In the genomic region with DNA sequence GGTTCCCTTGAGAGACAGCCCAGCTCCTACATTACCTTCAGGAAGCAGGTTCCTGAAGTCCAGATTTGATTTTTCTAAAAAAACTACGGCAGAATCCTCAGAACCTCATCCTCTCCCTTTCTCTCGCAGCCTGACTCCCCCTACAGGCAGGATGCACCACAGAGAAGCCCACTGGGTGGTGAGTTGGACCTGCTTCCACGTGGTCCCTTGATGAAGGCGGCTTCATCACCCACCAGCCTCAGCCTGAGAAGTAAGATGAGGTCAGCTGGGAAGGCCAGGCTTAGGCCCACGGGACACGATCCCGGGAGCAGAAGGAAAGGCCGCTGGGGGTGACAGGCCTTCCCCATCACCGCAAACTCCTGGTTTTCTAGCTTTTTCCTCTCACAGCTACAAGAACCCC, we compare ENCODE assay signal across 11 cellular contexts.
A peak's percentile ranks its signal among the peaks of the same experiment; 100 is the strongest.
DNase-seq lines count a peak whose midpoint lies in the region; ATAC-seq and TF ChIP-seq lines count a peak whose summit lies in the region.
"Had no signal": no experiment of that assay in that cellular context is flagged by ENCODE, and none has a peak within 500 bp of the region (broad histone marks: within the 10 kb centered on the region; RNA-seq: fewer than 3 reads in every experiment).

No MANE protein-coding gene starts in this region.

- H3K27ac Mint-ChIP-seq in Caco-2 (ENCODE audit: unreplicated experiment) (no peak overlapping the region), neural progenitor cell (no peak overlapping the region)
- H3K27ac Mint-ChIP-seq: T-helper 2 cell treated with Interferon-gamma antibody and Interleukin-4, amounts not matched to agents 5 μg/mL and 100 μg/mL, for 36 hours had no signal

- no peaks in the 10 kb centered on the region for H3K27me3 Mint-ChIP-seq in Caco-2 (ENCODE audit: insufficient read depth, unreplicated experiment)
- peaks cover 2% of the 10 kb centered on the region for H3K27me3 Mint-ChIP-seq in neural progenitor cell (ENCODE audit: insufficient read depth, low read depth)

- CTCF ChIA-PET in Caco-2 (lab: Charles Lee) = no interaction called here

- H3K4me2 ChIP-seq in Karpas-422 (ENCODE audit: low read depth, low read length, poor library complexity, severe bottlenecking) (no peak overlapping the region), neural progenitor cell (no peak overlapping the region)

- no peaks in the 10 kb centered on the region for H3K9me2 ChIP-seq in Karpas-422 (replicated peaks; ENCODE audit: insufficient read depth, low read length)

- H3K9me3 ChIP-seq in Caco-2 = no peaks in the 10 kb centered on the region
- H3K9me3 ChIP-seq in Karpas-422 (ENCODE audit: low read length) = no peaks in the 10 kb centered on the region
- no peaks in the 10 kb centered on the region for H3K9me3 ChIP-seq in neural progenitor cell (ENCODE audit: low read depth)

- no peak overlapping the region for H3K4me3 ChIP-seq in Caco-2 (ENCODE audit: low read depth, low read length)
- H3K4me3 ChIP-seq in Karpas-422 (ENCODE audit: low read length) = no peak overlapping the region
- H3K4me3 ChIP-seq in coronary artery = no peak overlapping the region
- no peak overlapping the region for H3K4me3 ChIP-seq in neural progenitor cell

- no peaks in the 10 kb centered on the region for H3K4me1 Mint-ChIP-seq in Caco-2 (ENCODE audit: low read depth, unreplicated experiment)
- H3K4me1 Mint-ChIP-seq in neural progenitor cell = no peaks in the 10 kb centered on the region

- POLR2A ChIA-PET in Caco-2 (lab: Charles Lee) = no interaction called here

- peaks cover 59% of the 10 kb centered on the region for H3K36me3 Mint-ChIP-seq in Caco-2 (ENCODE audit: insufficient read depth, unreplicated experiment)
- peaks cover 41% of the 10 kb centered on the region for H3K36me3 Mint-ChIP-seq in neural progenitor cell

- H3K9me3 Mint-ChIP-seq in Caco-2 (ENCODE audit: unreplicated experiment) = no peaks in the 10 kb centered on the region
- no peaks in the 10 kb centered on the region for H3K9me3 Mint-ChIP-seq in neural progenitor cell
- H3K9me3 Mint-ChIP-seq: T-helper 2 cell treated with Interferon-gamma antibody and Interleukin-4, amounts not matched to agents 5 μg/mL and 100 μg/mL, for 36 hours had no signal

- H2AFZ ChIP-seq in Karpas-422 (ENCODE audit: low read length) (no peak overlapping the region), neural progenitor cell (replicated peaks) (no peak overlapping the region)

- H3K36me3 ChIP-seq in Caco-2 (ENCODE audit: control insufficient read depth, insufficient read depth, low read length) = peaks cover 6% of the 10 kb centered on the region; the same call in 1 of the 2 replicates
- no peaks in the 10 kb centered on the region for H3K36me3 ChIP-seq in Karpas-422 (ENCODE audit: insufficient read depth, low read length)
- H3K36me3 ChIP-seq in neural progenitor cell = no peaks in the 10 kb centered on the region

- H3K79me2 ChIP-seq in Karpas-422 (ENCODE audit: low read length) (no peaks in the 10 kb centered on the region), neural progenitor cell (ENCODE audit: low read depth) (no peaks in the 10 kb centered on the region)

- H3K4me1 ChIP-seq in Caco-2 (no peaks in the 10 kb centered on the region), Karpas-422 (ENCODE audit: low read length) (no peaks in the 10 kb centered on the region), neural progenitor cell (no peaks in the 10 kb centered on the region)

- no TSS peak for BruUV-seq in Caco-2 (replicated peaks; lab: Mats Ljungman, UMichigan)

- H4K20me1 ChIP-seq in Karpas-422 (ENCODE audit: insufficient read depth, low read depth, low read length) (no peaks in the 10 kb centered on the region), neural progenitor cell (ENCODE audit: low read depth) (no peaks in the 10 kb centered on the region)

- no peak overlapping the region for H3K9ac ChIP-seq in Karpas-422 (ENCODE audit: low read length)
- no peak overlapping the region for H3K9ac ChIP-seq in neural progenitor cell

- no peak for ATAC-seq in GM21423 (IDR thresholded peaks at IDR 0.05; ENCODE audit: unreplicated experiment)
- ATAC-seq in HG02759 (IDR thresholded peaks at IDR 0.05; ENCODE audit: unreplicated experiment) = no peak
- ATAC-seq in GM18505 (IDR thresholded peaks at IDR 0.05; ENCODE audit: unreplicated experiment) = no peak
- ATAC-seq: sciatic nerve had no signal

- DNase-seq in Caco-2 = no peak
- peak; percentile 81 for DNase-seq in Karpas-422
- peak; percentile 71 for DNase-seq in coronary artery (ENCODE audit: low spot score)
- DNase-seq in neural progenitor cell (ENCODE audit: low spot score) = no peak
- DNase-seq in SKM-1 (lab: John Stamatoyannopoulos, UW; ENCODE audit: unreplicated experiment) = no peak
- DNase-seq: activated CD8-positive, alpha-beta memory T cell treated with anti-CD3 and anti-CD28 coated beads, Interleukin-2, amount 50 U/mL, for 48 hours had no signal

- intact Hi-C loops in Caco-2 (cut with micrococcal nuclease; ENCODE audit: unreplicated experiment) = no loop called here

- TF ChIP-seq CTCF in Caco-2 (IDR thresholded peaks at IDR 0.05; ENCODE audit: insufficient read depth in 1 of 2, low read depth in 1 of 2, low read length in 1 of 2, severe bottlenecking in 1 of 2, unreplicated experiment in 1 of 2) = peak; percentile 33 to 41
- no peak for TF ChIP-seq CTCF in coronary artery (IDR thresholded peaks at IDR 0.05)
- TF ChIP-seq CTCF in neural progenitor cell (IDR thresholded peaks at IDR 0.05) = peak; percentile 34

- H3K4me3 Mint-ChIP-seq in Caco-2 (ENCODE audit: unreplicated experiment) (no peak overlapping the region), neural progenitor cell (no peak overlapping the region)
- H3K4me3 Mint-ChIP-seq: T-helper 2 cell treated with Interferon-gamma antibody and Interleukin-4, amounts not matched to agents 5 μg/mL and 100 μg/mL, for 36 hours had no signal

- no peak for TF ChIP-seq POLR2A in GM18505 (IDR thresholded peaks at IDR 0.05; ENCODE audit: borderline replicate concordance, extremely low read depth, insufficient read depth, insufficient read length)

- H3K27ac ChIP-seq in Karpas-422 (ENCODE audit: low read length) (no peak overlapping the region), coronary artery (peak overlapping the region; percentile 51 to 79), neural progenitor cell (no peak overlapping the region)

- H3K27me3 ChIP-seq in Caco-2 (replicated peaks; ENCODE audit: control insufficient read depth, insufficient read depth, low read length) (no peaks in the 10 kb centered on the region), Karpas-422 (ENCODE audit: low read length) (no peaks in the 10 kb centered on the region), neural progenitor cell (no peaks in the 10 kb centered on the region)

- H3F3A ChIP-seq in neural progenitor cell (ENCODE audit: low read depth) = no peaks in the 10 kb centered on the region

Comparison
In these comparisons a context has a peak if more than half of its experiments do, and no peak if none do; other contexts are left out.
1. DNase-seq: peak in Karpas-422 (single experiment) and coronary artery (single experiment); none in Caco-2 (0 of 2), neural progenitor cell (single experiment) and SKM-1 (single experiment).
2. H3K27ac ChIP-seq: peak in coronary artery (2 of 2); none in Karpas-422 (single experiment) and neural progenitor cell (single experiment).